In genomic region chr20:34872604-34873224, GRCh38 we compare ENCODE assay signal across 8 cellular contexts. TPM values are rescaled to one million over a fixed set of nuclear protein-coding genes. Genes with fewer than 3 reads are reported as not detected.
DNase-seq lines count a peak whose midpoint lies in the region; ATAC-seq and TF ChIP-seq lines count a peak whose summit lies in the region.

A gene with protein sequence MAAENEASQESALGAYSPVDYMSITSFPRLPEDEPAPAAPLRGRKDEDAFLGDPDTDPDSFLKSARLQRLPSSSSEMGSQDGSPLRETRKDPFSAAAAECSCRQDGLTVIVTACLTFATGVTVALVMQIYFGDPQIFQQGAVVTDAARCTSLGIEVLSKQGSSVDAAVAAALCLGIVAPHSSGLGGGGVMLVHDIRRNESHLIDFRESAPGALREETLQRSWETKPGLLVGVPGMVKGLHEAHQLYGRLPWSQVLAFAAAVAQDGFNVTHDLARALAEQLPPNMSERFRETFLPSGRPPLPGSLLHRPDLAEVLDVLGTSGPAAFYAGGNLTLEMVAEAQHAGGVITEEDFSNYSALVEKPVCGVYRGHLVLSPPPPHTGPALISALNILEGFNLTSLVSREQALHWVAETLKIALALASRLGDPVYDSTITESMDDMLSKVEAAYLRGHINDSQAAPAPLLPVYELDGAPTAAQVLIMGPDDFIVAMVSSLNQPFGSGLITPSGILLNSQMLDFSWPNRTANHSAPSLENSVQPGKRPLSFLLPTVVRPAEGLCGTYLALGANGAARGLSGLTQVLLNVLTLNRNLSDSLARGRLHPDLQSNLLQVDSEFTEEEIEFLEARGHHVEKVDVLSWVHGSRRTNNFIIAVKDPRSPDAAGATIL (minus strand): TSS chr20:34872856. CDS start chr20:34872815, 41 bp downstream.

- peak; percentile 63 to 75 for TF ChIP-seq RAD21 in liver (IDR thresholded peaks at IDR 0.05)

- H3K9ac ChIP-seq in liver (ENCODE audit: low read depth in 1 of 2, low read length in 2 of 2) = peak within 1 kb of the TSS; percentile 64 to 68

- H3K4me3 ChIP-seq in liver (ENCODE audit: low read depth in 1 of 3, low read length in 3 of 3) = peak within 1 kb of the TSS; percentile 59 to 73 (median 70)

- H3K36me3 ChIP-seq in liver (ENCODE audit: control insufficient read depth in 4 of 4, insufficient read depth in 3 of 4, low read depth in 1 of 4, low read length in 3 of 4) = no peaks in the 10 kb centered on the region

- WGBS in liver = 3% methylated on average over 52 of the region's 52 CpGs

- peak within 1 kb of the TSS in 1 of 2 donors; percentile 55 for H3K27ac ChIP-seq in liver (ENCODE audit: low read depth in 1 of 2, low read length in 2 of 2)

- peaks cover 2 to 41% (median 29%) of the 10 kb centered on the region in 4 donors for H3K4me1 ChIP-seq in liver (ENCODE audit: control insufficient read depth in 4 of 4, insufficient read depth in 4 of 4, low read length in 3 of 4)

- DNase-seq in GM10248 (ENCODE audit: extremely low spot score) (peak; percentile 92), NCI-H524 treated with DMSO at 0.1 percent for 48 hours (lab: John Stamatoyannopoulos, UW) (peak; percentile 43), dermis blood vessel endothelial cell (peak; percentile 73), AML-193 (lab: John Stamatoyannopoulos, UW) (no peak)
- peak; percentile 83 for DNase-seq in activated CD4-positive, alpha-beta T cell treated with anti-CD3 and anti-CD28 coated beads, Interleukin-2, amount 50 U/mL, for 4 hours
- peak; percentile 84 to 90 for DNase-seq in stimulated activated CD4-positive, alpha-beta T cell treated with anti-CD3 and anti-CD28 coated beads, Interleukin-2, amount 100 ng/mL, for 48 hours

- H3K27me3 ChIP-seq in liver (ENCODE audit: control insufficient read depth in 4 of 4, insufficient read depth in 4 of 4, low read length in 3 of 4) = no peaks in the 10 kb centered on the region

- POLR2A ChIA-PET in GM10248 (lab: Yijun Ruan, JAX) = no interaction called here

- H3K9me3 ChIP-seq in liver (ENCODE audit: control insufficient read depth in 4 of 4, low read length in 3 of 4) = no peaks in the 10 kb centered on the region

- CTCF ChIA-PET in GM10248 (lab: Yijun Ruan, JAX) = interaction anchor here (0.6 to 5.2 kb wide), 21 partner anchors 9 to 559 kb away, joined by 3 to 55 read pairs (median 4); partner anchors contain the start of genes GSS, MYH7B and TRPC4AP

- peak; percentile 49 for ATAC-seq in HG03175 (IDR thresholded peaks at IDR 0.05; ENCODE audit: unreplicated experiment)

- peak; percentile 67 for TF ChIP-seq CTCF in GM10248 (IDR thresholded peaks at IDR 0.05; ENCODE audit: control extremely low read depth, extremely low read depth, low read depth, missing control alignments)
- peak; percentile 49 for TF ChIP-seq CTCF in liver (IDR thresholded peaks at IDR 0.05; ENCODE audit: low read depth, low read length, missing input control)

TF ChIP-seq in liver, 16 proteins besides CTCF, POLR2A, EP300 and RAD21:
- TF ChIP-seq HNF4G (IDR thresholded peaks at IDR 0.05) (no peak), GABPA (IDR thresholded peaks at IDR 0.05 in 1 of 2, conservative IDR thresholded peaks at IDR 0.05 in 1 of 2) (peak in 1 of 2 donors; percentile 63), RXRA (IDR thresholded peaks at IDR 0.05) (peak; percentile 13 to 68), ZBTB33 (IDR thresholded peaks at IDR 0.05) (no peak), REST (IDR thresholded peaks at IDR 0.05) (no peak), EGR1 (IDR thresholded peaks at IDR 0.05; ENCODE audit: low read depth in 2 of 2) (no peak), SP1 (IDR thresholded peaks at IDR 0.05) (peak; percentile 44), JUND (IDR thresholded peaks at IDR 0.05) (no peak), FOXA1 (IDR thresholded peaks at IDR 0.05) (no peak), YY1 (IDR thresholded peaks at IDR 0.05) (no peak)

RNA-seq across cellular contexts. Expression of the gene that starts here (rescaled TPM):
- total RNA-seq in dermis blood vessel endothelial cell (4.4 and 7.3 TPM in 2 replicates), liver (1 to 10 TPM; 5.4 to 6.5 TPM)
- polyA plus RNA-seq in liver = 1 to 10 TPM; 3.7 to 8.1 TPM

Comparison
In these comparisons a context has a peak if more than half of its experiments do, and no peak if none do; other contexts are left out.
1. DNase-seq: peak in GM10248 (single experiment), NCI-H524 treated with DMSO at 0.1 percent for 48 hours (single experiment), activated CD4-positive, alpha-beta T cell treated with anti-CD3 and anti-CD28 coated beads, Interleukin-2, amount 50 U/mL, for 4 hours (2 of 2), dermis blood vessel endothelial cell (single experiment) and stimulated activated CD4-positive, alpha-beta T cell treated with anti-CD3 and anti-CD28 coated beads, Interleukin-2, amount 100 ng/mL, for 48 hours (2 of 2); none in AML-193 (0 of 2).